In the genomic region with DNA sequence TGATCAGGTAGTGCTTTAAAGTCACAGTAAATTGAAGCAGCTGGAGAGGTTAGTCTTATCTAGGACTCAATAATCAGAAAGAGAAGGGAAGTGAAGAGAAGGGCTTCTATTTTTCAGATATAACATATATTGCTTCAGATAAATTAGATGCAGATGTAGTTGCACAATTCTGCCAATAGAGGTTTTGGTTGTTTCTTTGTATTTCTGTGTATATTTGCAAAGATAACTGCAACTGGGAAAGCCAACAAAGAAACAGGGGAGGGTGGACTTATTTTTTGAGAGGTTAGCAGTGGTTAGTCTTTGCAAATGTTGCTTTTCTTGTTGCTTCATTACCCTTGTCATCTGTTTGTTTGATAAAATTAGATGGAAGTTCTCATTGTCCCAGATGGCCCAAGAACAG, we compare ENCODE assay signal across 22 cellular contexts.
DNase-seq lines count a peak whose midpoint lies in the region; ATAC-seq and TF ChIP-seq lines count a peak whose summit lies in the region.
"Had no signal": no experiment of that assay in that cellular context is flagged by ENCODE, and none has a peak within 500 bp of the region (broad histone marks: within the 10 kb centered on the region; RNA-seq: fewer than 3 reads in every experiment).

No MANE protein-coding gene starts in this region.

- H2BK20ac ChIP-seq in IMR-90 (ENCODE audit: low read depth, low read length), result 0 out of 2 replicates have a peak overlapping the region, but pooled peaks have one; percentile 26

- no peak overlapping the region for H2BK15ac ChIP-seq in IMR-90 (ENCODE audit: low read depth, low read length)

- H3K79me1 ChIP-seq in IMR-90 (ENCODE audit: low read depth in 1 of 2, low read length in 2 of 2), result no peaks in the 10 kb centered on the region

- H3K14ac ChIP-seq in IMR-90 (replicated peaks; ENCODE audit: low read depth, low read length), result no peak overlapping the region

- peak overlapping the region; percentile 52; the same call in 1 of the 2 replicates for H3K23ac ChIP-seq in IMR-90 (ENCODE audit: low read depth, low read length)

- H3K4me1 ChIP-seq in IMR-90 (ENCODE audit: control insufficient read depth, insufficient read depth, low read length) (peaks cover 4% of the 10 kb centered on the region), ovary (ENCODE audit: insufficient read depth) (peaks cover 6% of the 10 kb centered on the region)
- H3K4me1 ChIP-seq: gastrocnemius medialis, Peyer's patch had no signal

- H2AFZ ChIP-seq in IMR-90 (replicated peaks; ENCODE audit: low read length, poor library complexity), result no peak overlapping the region

- H3K9ac ChIP-seq in IMR-90 (ENCODE audit: low read depth, low read length), result no peak overlapping the region

- intact Hi-C loops in IMR-90 (cut with micrococcal nuclease) (no loop called here), ovary (cut with DNase I) (no loop called here)

- H4K5ac ChIP-seq in IMR-90 (ENCODE audit: low read depth, low read length), result no peak overlapping the region; the same call in 1 of the 2 replicates

- no peak for TF ChIP-seq POLR2A in IMR-90 (IDR thresholded peaks at IDR 0.05; ENCODE audit: low read depth, low read length)
- TF ChIP-seq POLR2A in ovary (IDR thresholded peaks at IDR 0.05), result no peak

- no peaks in the 10 kb centered on the region for H3K36me3 ChIP-seq in IMR-90 (ENCODE audit: control insufficient read depth, insufficient read depth, low read length)
- no peaks in the 10 kb centered on the region for H3K36me3 ChIP-seq in ovary
- H3K36me3 ChIP-seq: gastrocnemius medialis, neutrophil, Peyer's patch, SJSA1, stomach, transverse colon had no signal

- no TSS peak for BruUV-seq in IMR-90 (replicated peaks; lab: Mats Ljungman, UMichigan)

- ATAC-seq in IMR-90 (ENCODE audit: low read depth), result no peak
- no peak for ATAC-seq in WTC11
- ATAC-seq: activated T-cell treated with anti-CD3 and anti-CD28 coated beads, Interleukin-2, amount 50 U/mL, for 72 hours; gastrocnemius medialis had no signal

- no peak for TF ChIP-seq RAD21 in IMR-90 (IDR thresholded peaks at IDR 0.05; ENCODE audit: low read length)

- H2BK5ac ChIP-seq in IMR-90 (ENCODE audit: low read depth, low read length, poor library complexity, severe bottlenecking), result no peak overlapping the region

- H3K9me3 Mint-ChIP-seq in WTC11, result no peaks in the 10 kb centered on the region
- H3K9me3 Mint-ChIP-seq: activated naive CD4-positive, alpha-beta T cell treated with anti-CD3 and anti-CD28 coated beads, Interleukin-2, amount 50 U/mL, for 72 hours; activated T-cell treated with anti-CD3 and anti-CD28 coated beads, Interleukin-2, amount 50 U/mL, for 72 hours; CD8-positive, alpha-beta memory T cell; T-helper 2 cell treated with Interferon-gamma antibody and Interleukin-4, amounts not matched to agents 5 μg/mL and 100 μg/mL, for 36 hours had no signal

- no peak overlapping the region for H4K8ac ChIP-seq in IMR-90 (ENCODE audit: low read depth in 2 of 2, low read length in 2 of 2)

- TF ChIP-seq EP300 in ovary (IDR thresholded peaks at IDR 0.05), result no peak

- H4K91ac ChIP-seq in IMR-90 (ENCODE audit: insufficient read depth, low read depth, low read length), result no peak overlapping the region

- H3K36me3 Mint-ChIP-seq in WTC11, result no peaks in the 10 kb centered on the region
- H3K36me3 Mint-ChIP-seq: CD8-positive, alpha-beta memory T cell had no signal

- H2AK5ac ChIP-seq in IMR-90 (ENCODE audit: low read depth, low read length), result no peak overlapping the region

- POLR2A ChIA-PET in AG04450 (lab: Yijun Ruan, JAX), result no interaction called here
- POLR2A ChIA-PET in IMR-90 (lab: Charles Lee; ENCODE audit: unreplicated experiment), result no interaction called here
- POLR2A ChIA-PET in WTC11 (lab: Charles Lee), result no interaction called here

- H3K4me3 ChIP-seq in AG04450 (ENCODE audit: low read depth, low read length) (no peak overlapping the region), IMR-90 (ENCODE audit: insufficient read depth, low read depth, low read length) (no peak overlapping the region), cardiac fibroblast (replicated peaks in 1 of 2; ENCODE audit: low read depth in 2 of 2, low read length in 2 of 2) (no peak overlapping the region), fibroblast of villous mesenchyme (ENCODE audit: low read depth, low read length) (no peak overlapping the region), ovary (no peak overlapping the region)
- H3K4me3 ChIP-seq: gastrocnemius medialis, lung, Peyer's patch, SJSA1, stomach, transverse colon had no signal

- no peak overlapping the region for H3K18ac ChIP-seq in IMR-90 (ENCODE audit: low read depth, low read length)

- H3K4me3 Mint-ChIP-seq in WTC11, result no peak overlapping the region
- H3K4me3 Mint-ChIP-seq: activated T-cell treated with anti-CD3 and anti-CD28 coated beads, Interleukin-2, amount 50 U/mL, for 72 hours; CD8-positive, alpha-beta memory T cell; T-helper 2 cell treated with Interferon-gamma antibody and Interleukin-4, amounts not matched to agents 5 μg/mL and 100 μg/mL, for 36 hours had no signal

- no peak overlapping the region for H2BK120ac ChIP-seq in IMR-90 (ENCODE audit: low read depth, low read length)

- peak; percentile 28; the same call in 1 of the 2 replicates for TF ChIP-seq CTCF in AG04450 (IDR thresholded peaks at IDR 0.05; ENCODE audit: low read depth, low read length)
- no peak for TF ChIP-seq CTCF in IMR-90 (conservative IDR thresholded peaks at IDR 0.05; ENCODE audit: low read depth, low read length)
- peak; percentile 34 for TF ChIP-seq CTCF in cardiac fibroblast (IDR thresholded peaks at IDR 0.05; ENCODE audit: low read depth, low read length)
- TF ChIP-seq CTCF in fibroblast of villous mesenchyme (IDR thresholded peaks at IDR 0.05; ENCODE audit: insufficient read depth, low read depth, low read length), result peak; percentile 27
- no peak for TF ChIP-seq CTCF in ovary (IDR thresholded peaks at IDR 0.05)
- TF ChIP-seq CTCF in WTC11 (IDR thresholded peaks at IDR 0.05), result no peak

- H4K20me1 ChIP-seq in IMR-90 (ENCODE audit: insufficient read depth, low read length), result no peaks in the 10 kb centered on the region

- H3K9me3 ChIP-seq in AG04450 (ENCODE audit: control insufficient read depth, insufficient read depth, low read length), result no peaks in the 10 kb centered on the region
- no peaks in the 10 kb centered on the region for H3K9me3 ChIP-seq in IMR-90 (ENCODE audit: control insufficient read depth, insufficient read depth, low read length)
- H3K9me3 ChIP-seq in ovary, result no peaks in the 10 kb centered on the region
- H3K9me3 ChIP-seq: gastrocnemius medialis, neutrophil, Peyer's patch, SJSA1, stomach, transverse colon had no signal

- no peak overlapping the region for H3K56ac ChIP-seq in IMR-90 (ENCODE audit: extremely low read depth, insufficient read depth, low read length)

- H3K9me1 ChIP-seq in IMR-90 (ENCODE audit: insufficient read depth, low read length), result peaks cover 2% of the 10 kb centered on the region; the same call in 1 of the 2 replicates

- H3K27ac Mint-ChIP-seq in WTC11, result no peak overlapping the region
- H3K27ac Mint-ChIP-seq: activated naive CD4-positive, alpha-beta T cell treated with anti-CD3 and anti-CD28 coated beads, Interleukin-2, amount 50 U/mL, for 72 hours; activated T-cell treated with anti-CD3 and anti-CD28 coated beads, Interleukin-2, amount 50 U/mL, for 72 hours; CD8-positive, alpha-beta memory T cell; T-helper 2 cell treated with Interferon-gamma antibody and Interleukin-4, amounts not matched to agents 5 μg/mL and 100 μg/mL, for 36 hours had no signal

- dilution Hi-C loops in IMR-90 (cut with HindIII; ENCODE audit: low sequenced_read_pairs, unreplicated experiment), result no loop called here

- H3K27me3 ChIP-seq in AG04450 (ENCODE audit: control insufficient read depth, insufficient read depth, low read length) (no peaks in the 10 kb centered on the region), IMR-90 (ENCODE audit: control insufficient read depth, insufficient read depth, low read length) (no peaks in the 10 kb centered on the region), ovary (no peaks in the 10 kb centered on the region)
- H3K27me3 ChIP-seq: gastrocnemius medialis, neutrophil, Peyer's patch, SJSA1, stomach, transverse colon had no signal

- DNase-seq in AG04450 (ENCODE audit: low read depth, low spot score) (no peak), IMR-90 (no peak), cardiac fibroblast (ENCODE audit: low read depth in 2 of 2) (peak in 1 of 2 donors; percentile 15), fibroblast of villous mesenchyme (ENCODE audit: low read depth) (no peak), ovary (no peak), WTC11 (ENCODE audit: low spot score) (no peak)
- no peak for DNase-seq in activated T-cell treated with anti-CD3 and anti-CD28 coated beads, Interleukin-2, amount 50 U/mL, for 48 hours
- no peak for DNase-seq in activated CD4-positive, CD25-positive, alpha-beta regulatory T cell treated with anti-CD3 and anti-CD28 coated beads, Interleukin-2, amount 50 U/mL, for 72 hours
- DNase-seq: activated CD4-positive, alpha-beta T cell treated with anti-CD3 and anti-CD28 coated beads for 1 hour; activated T-cell treated with anti-CD3 and anti-CD28 coated beads, Interleukin-2, amount 50 U/mL, for 72 hours; CD8-positive, alpha-beta memory T cell; gastrocnemius medialis; NCI-H1694 treated with DMSO at 0.1 percent for 48 hours; Peyer's patch; stomach; transverse colon had no signal

- H3K4me1 Mint-ChIP-seq in WTC11, result peaks cover 23% of the 10 kb centered on the region

- CTCF ChIA-PET in AG04450 (lab: Charles Lee) (no interaction called here), IMR-90 (lab: Yijun Ruan, JAX) (no interaction called here), WTC11 (lab: Charles Lee) (no interaction called here)

- no peaks in the 10 kb centered on the region; the same call in 1 of the 2 replicates for H3K27me3 Mint-ChIP-seq in WTC11 (ENCODE audit: low read depth)

- no peak overlapping the region for H3K4me2 ChIP-seq in IMR-90 (ENCODE audit: low read depth, low read length)

- no peak overlapping the region for H3K4ac ChIP-seq in IMR-90 (ENCODE audit: low read depth, low read length)

- H2AK9ac ChIP-seq in IMR-90 (replicated peaks; ENCODE audit: low read depth, low read length, poor library complexity), result no peak overlapping the region

- no peak overlapping the region for H3K27ac ChIP-seq in AG04450 (ENCODE audit: low read depth, low read length)
- H3K27ac ChIP-seq in IMR-90 (ENCODE audit: insufficient read depth, low read length), result no peak overlapping the region
- H3K27ac ChIP-seq in ovary, result no peak overlapping the region
- H3K27ac ChIP-seq: gastrocnemius medialis, HL-60, neutrophil, Peyer's patch, stomach, transverse colon had no signal

- in situ Hi-C loops in IMR-90 (cut with MboI; ENCODE audit: low sequenced_read_pairs), result no loop called here

TF ChIP-seq in IMR-90, 13 proteins besides CTCF, POLR2A, EP300 and RAD21 (continues in another document):
- TF ChIP-seq MAZ (IDR thresholded peaks at IDR 0.05; ENCODE audit: borderline replicate concordance, low read depth, low read length) (no peak), SMC3 (IDR thresholded peaks at IDR 0.05; ENCODE audit: low read depth, low read length) (no peak)

TF ChIP-seq in WTC11, 78 proteins besides CTCF, POLR2A, EP300 and RAD21 (continues in another document):
- no peak for TF ChIP-seq SOX15 (CRISPR knock-in tag; IDR thresholded peaks at IDR 0.05)
- TF ChIP-seq NR2C2 (CRISPR knock-in tag; IDR thresholded peaks at IDR 0.05), result no peak
- TF ChIP-seq, protein P1, sequence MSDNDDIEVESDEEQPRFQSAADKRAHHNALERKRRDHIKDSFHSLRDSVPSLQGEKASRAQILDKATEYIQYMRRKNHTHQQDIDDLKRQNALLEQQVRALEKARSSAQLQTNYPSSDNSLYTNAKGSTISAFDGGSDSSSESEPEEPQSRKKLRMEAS (CRISPR knock-in tag; IDR thresholded peaks at IDR 0.05), result no peak

Comparison
In these comparisons a context has a peak if more than half of its experiments do, and no peak if none do; other contexts are left out.
1. CTCF ChIP-seq: peak in AG04450 (single experiment), cardiac fibroblast (single experiment) and fibroblast of villous mesenchyme (single experiment); none in IMR-90 (single experiment), ovary (0 of 3) and WTC11 (single experiment).